8 cellular contexts compared by ENCODE assay signal in the genomic region with DNA sequence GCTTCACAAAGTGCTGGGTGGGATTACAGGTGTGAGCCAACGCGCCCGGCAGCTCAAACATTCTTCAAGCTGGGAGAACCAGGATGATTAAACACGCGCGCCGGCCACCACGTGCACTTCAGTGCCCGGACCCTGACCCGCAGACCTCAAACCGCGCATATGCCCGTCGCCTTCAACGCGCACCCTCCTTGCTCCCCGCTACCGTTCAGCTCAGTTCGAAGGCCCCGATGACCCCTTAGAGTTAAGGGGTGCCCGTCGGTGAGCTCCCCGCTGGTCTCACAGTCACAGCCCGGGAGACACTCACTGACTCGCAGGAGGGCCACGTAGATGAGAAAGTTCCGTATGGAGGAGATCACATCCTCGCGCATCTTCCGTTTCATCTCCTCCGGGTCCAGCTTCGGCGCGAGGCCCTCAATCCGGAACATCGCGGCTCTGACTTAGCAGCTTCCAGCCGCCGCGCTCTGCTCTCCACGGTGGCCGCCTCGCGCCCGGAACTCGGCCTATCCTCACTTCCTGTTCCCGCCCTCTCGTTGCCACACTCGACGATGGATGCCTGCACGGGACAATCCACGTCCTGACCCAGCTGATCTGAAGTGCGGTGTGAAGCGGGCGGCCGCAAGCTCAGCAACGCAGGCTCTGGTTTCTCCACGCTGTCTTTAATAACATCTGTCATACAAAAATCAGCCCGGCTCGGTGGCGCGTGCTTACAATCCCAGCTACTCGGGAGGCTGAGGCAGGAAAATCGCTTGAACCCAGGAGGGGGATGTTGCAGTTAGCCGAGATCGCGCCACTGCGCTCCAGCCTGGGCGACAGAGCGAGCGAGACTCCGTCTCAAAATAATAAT. TPM values are rescaled to one million over a fixed set of nuclear protein-coding genes. Genes with fewer than 3 reads are reported as not detected.
DNase-seq lines count a peak whose midpoint lies in the region; ATAC-seq and TF ChIP-seq lines count a peak whose summit lies in the region.

Gene TOMM5, minus strand, starts transcription at position 490 of the 844 bp plus-strand sequence. Its CDS starts 65 bp downstream, at position 425.

- TF ChIP-seq CTCF in kidney epithelial cell (IDR thresholded peaks at IDR 0.05; ENCODE audit: insufficient read depth, low read length, poor library complexity, severe bottlenecking), result no peak

- peak within 1 kb of the TSS; percentile 96 for H3K4me3 ChIP-seq in kidney epithelial cell (ENCODE audit: low read depth, low read length)

- ATAC-seq in HG03439 (IDR thresholded peaks at IDR 0.05; ENCODE audit: unreplicated experiment), result peak; percentile 81

- H3K27me3 ChIP-seq in kidney epithelial cell (ENCODE audit: control insufficient read depth, insufficient read depth, low read length), result no peaks in the 10 kb centered on the region

- no peaks in the 10 kb centered on the region for H3K36me3 ChIP-seq in kidney epithelial cell (ENCODE audit: control insufficient read depth, insufficient read depth, low read length)

- DNase-seq in Ammon's horn (ENCODE audit: low spot score) (peak; percentile 96), GM19238 (ENCODE audit: insufficient read length, low spot score) (peak; percentile 72), NCI-H510A (lab: John Stamatoyannopoulos, UW) (peak; percentile 76), cerebellum (ENCODE audit: low spot score) (peak; percentile 92), kidney epithelial cell (ENCODE audit: low read depth) (peak; percentile 63)
- peak; percentile 82 to 83 for DNase-seq in activated CD4-positive, alpha-beta T cell treated with anti-CD3 and anti-CD28 coated beads for 24 hours (ENCODE audit: low read depth in 2 of 2)
- DNase-seq in stimulated activated CD4-positive, alpha-beta T cell treated with anti-CD3 and anti-CD28 coated beads, Interleukin-15, amount 100 ng/mL, for 48 hours (ENCODE audit: low read depth in 2 of 2), result peak; percentile 88 to 89

RNA-seq across cellular contexts. Expression of gene TOMM5, which starts in this region (rescaled TPM):
- total RNA-seq in cerebellum, result 75.9 TPM
- total RNA-seq in kidney epithelial cell, result 111 and 127 TPM in 2 replicates

Comparison
In these comparisons a context has a peak if more than half of its experiments do, and no peak if none do; other contexts are left out.
1. Peak in every context shown above with its lines: DNase-seq, ATAC-seq and H3K4me3 ChIP-seq.